Comparison of ENCODE assay signal across 8 cellular contexts in the genomic region with DNA sequence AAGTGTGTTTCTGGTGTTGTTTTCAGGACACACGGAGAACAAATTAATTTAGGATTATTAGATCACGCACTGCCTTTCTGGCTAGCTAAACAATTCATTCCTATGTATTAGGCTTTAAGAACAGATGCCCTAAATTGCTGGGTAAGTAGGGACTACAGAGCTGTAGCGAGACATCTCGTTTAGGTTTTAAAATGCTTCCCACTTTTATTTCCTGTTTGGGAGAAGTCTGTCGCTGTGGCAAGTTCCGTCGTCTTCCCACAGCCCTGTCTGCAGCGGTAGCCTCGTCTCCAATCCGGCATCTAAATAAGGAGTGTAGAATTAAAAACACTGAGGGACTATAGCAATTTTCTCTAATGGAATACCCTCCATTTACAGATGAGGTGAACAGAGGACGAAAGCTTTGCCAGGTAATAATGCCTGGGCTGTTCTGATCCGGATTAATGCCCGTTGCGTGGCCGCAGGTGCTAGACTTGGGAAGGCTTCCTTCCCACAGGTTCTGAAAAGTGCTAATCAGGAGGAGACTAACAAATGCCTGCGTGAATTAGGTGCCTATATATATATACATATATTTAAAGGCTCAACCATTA. TPM values are rescaled to one million over a fixed set of nuclear protein-coding genes. Genes with fewer than 3 reads are reported as not detected.
DNase-seq lines count a peak whose midpoint lies in the region; ATAC-seq and TF ChIP-seq lines count a peak whose summit lies in the region.

No MANE protein-coding gene starts in this region.

- no peaks in the 10 kb centered on the region for H3K9me2 ChIP-seq in neural cell (ENCODE audit: insufficient read depth, low read length)

- no peak overlapping the region for H2AFZ ChIP-seq in neural cell (ENCODE audit: low read depth, low read length)

- H3K9me3 ChIP-seq in CD4-positive, CD25-positive, alpha-beta regulatory T cell (ENCODE audit: control insufficient read depth in 2 of 2, low read length in 2 of 2), result peaks cover 3 to 15% of the 10 kb centered on the region in 2 experiments
- H3K9me3 ChIP-seq in neural cell (ENCODE audit: low read length), result peaks cover 8% of the 10 kb centered on the region

- H3K4me2 ChIP-seq in neural cell (ENCODE audit: low read length), result peak overlapping the region; percentile 78

- TF ChIP-seq RAD21 in neural cell (conservative IDR thresholded peaks at IDR 0.05), result no peak

- intact Hi-C loops in sciatic nerve (cut with DNase I), result no loop called here

- H3K4me3 Mint-ChIP-seq in CD4-positive, CD25-positive, alpha-beta regulatory T cell, result peak overlapping the region; percentile 68 to 91 (median 76)

- peaks cover 49% of the 10 kb centered on the region for H3K27me3 ChIP-seq in CD4-positive, CD25-positive, alpha-beta regulatory T cell (ENCODE audit: control insufficient read depth, insufficient read depth, low read length)
- H3K27me3 ChIP-seq in neural cell (ENCODE audit: insufficient read depth, low read depth, low read length), result peaks cover 5% of the 10 kb centered on the region

- H3F3A ChIP-seq in neural cell (ENCODE audit: insufficient read depth, low read length, poor library complexity, severe bottlenecking), result peaks cover 9% of the 10 kb centered on the region

- H3K4me1 ChIP-seq in CD4-positive, CD25-positive, alpha-beta regulatory T cell (ENCODE audit: control insufficient read depth, insufficient read depth, low read length, poor library complexity, severe bottlenecking), result peaks cover 20% of the 10 kb centered on the region

- H3K9ac ChIP-seq in neural cell (ENCODE audit: low read length), result peak overlapping the region; percentile 89

- peaks cover 4 to 19% (median 8%) of the 10 kb centered on the region in 4 donors for H3K4me1 Mint-ChIP-seq in CD4-positive, CD25-positive, alpha-beta regulatory T cell

- TF ChIP-seq CTCF in neural cell (IDR thresholded peaks at IDR 0.05; ENCODE audit: poor library complexity, severe bottlenecking), result no peak

- H3K9me3 Mint-ChIP-seq in CD4-positive, CD25-positive, alpha-beta regulatory T cell, result peaks cover 0 to 16% (median 7%) of the 10 kb centered on the region in 7 donors

- DNase-seq in CD4-positive, CD25-positive, alpha-beta regulatory T cell, result no peak
- DNase-seq in Kasumi-1 (lab: John Stamatoyannopoulos, UW) (peak; percentile 31 to 36), caudate nucleus (lab: John Stamatoyannopoulos, UW) (no peak), GOT3 (lab: John Stamatoyannopoulos, UW) (no peak), sciatic nerve (ENCODE audit: low spot score) (no peak), epidermal melanocyte (ENCODE audit: insufficient read length, low spot score) (no peak), LoVo (ENCODE audit: low spot score) (no peak)

- peaks cover 72% of the 10 kb centered on the region for H3K27me3 Mint-ChIP-seq in CD4-positive, CD25-positive, alpha-beta regulatory T cell

- ATAC-seq in CD4-positive, CD25-positive, alpha-beta regulatory T cell (ENCODE audit: low read depth in 2 of 2), result no peak
- ATAC-seq in sciatic nerve, result no peak

- H4K20me1 ChIP-seq in neural cell (ENCODE audit: insufficient read depth), result no peaks in the 10 kb centered on the region

- no peaks in the 10 kb centered on the region for H3K36me3 ChIP-seq in CD4-positive, CD25-positive, alpha-beta regulatory T cell (ENCODE audit: control insufficient read depth, insufficient read depth, low read length)
- no peaks in the 10 kb centered on the region for H3K36me3 ChIP-seq in neural cell (ENCODE audit: insufficient read depth, low read length)

- H3K27ac ChIP-seq in CD4-positive, CD25-positive, alpha-beta regulatory T cell (ENCODE audit: insufficient read depth, low read length, poor library complexity, severe bottlenecking), result no peak overlapping the region
- H3K27ac ChIP-seq in caudate nucleus (ENCODE audit: low read depth, low read length) (peak overlapping the region; percentile 62), neural cell (ENCODE audit: low read length) (no peak overlapping the region)

- H3K36me3 Mint-ChIP-seq in CD4-positive, CD25-positive, alpha-beta regulatory T cell, result no peaks in the 10 kb centered on the region

- no peak for TF ChIP-seq EP300 in neural cell (conservative IDR thresholded peaks at IDR 0.05; ENCODE audit: poor library complexity, severe bottlenecking)

- H3K4me3 ChIP-seq in CD4-positive, CD25-positive, alpha-beta regulatory T cell (ENCODE audit: low read depth, low read length), result peak overlapping the region; percentile 6
- H3K4me3 ChIP-seq in neural cell (ENCODE audit: low read length), result peak overlapping the region; percentile 85

- no peak overlapping the region for H3K27ac Mint-ChIP-seq in CD4-positive, CD25-positive, alpha-beta regulatory T cell

- H3K79me2 ChIP-seq in neural cell (replicated peaks; ENCODE audit: insufficient read depth, low read length), result peaks cover 38% of the 10 kb centered on the region

TF ChIP-seq in neural cell, 6 proteins besides CTCF, POLR2A, EP300 and RAD21:
- no peak for TF ChIP-seq POLR2AphosphoS5 (IDR thresholded peaks at IDR 0.05)
- TF ChIP-seq EZH2 (IDR thresholded peaks at IDR 0.05; ENCODE audit: borderline replicate concordance, insufficient read depth, low read length, poor library complexity, severe bottlenecking), result no peak
- TF ChIP-seq, protein P1, sequence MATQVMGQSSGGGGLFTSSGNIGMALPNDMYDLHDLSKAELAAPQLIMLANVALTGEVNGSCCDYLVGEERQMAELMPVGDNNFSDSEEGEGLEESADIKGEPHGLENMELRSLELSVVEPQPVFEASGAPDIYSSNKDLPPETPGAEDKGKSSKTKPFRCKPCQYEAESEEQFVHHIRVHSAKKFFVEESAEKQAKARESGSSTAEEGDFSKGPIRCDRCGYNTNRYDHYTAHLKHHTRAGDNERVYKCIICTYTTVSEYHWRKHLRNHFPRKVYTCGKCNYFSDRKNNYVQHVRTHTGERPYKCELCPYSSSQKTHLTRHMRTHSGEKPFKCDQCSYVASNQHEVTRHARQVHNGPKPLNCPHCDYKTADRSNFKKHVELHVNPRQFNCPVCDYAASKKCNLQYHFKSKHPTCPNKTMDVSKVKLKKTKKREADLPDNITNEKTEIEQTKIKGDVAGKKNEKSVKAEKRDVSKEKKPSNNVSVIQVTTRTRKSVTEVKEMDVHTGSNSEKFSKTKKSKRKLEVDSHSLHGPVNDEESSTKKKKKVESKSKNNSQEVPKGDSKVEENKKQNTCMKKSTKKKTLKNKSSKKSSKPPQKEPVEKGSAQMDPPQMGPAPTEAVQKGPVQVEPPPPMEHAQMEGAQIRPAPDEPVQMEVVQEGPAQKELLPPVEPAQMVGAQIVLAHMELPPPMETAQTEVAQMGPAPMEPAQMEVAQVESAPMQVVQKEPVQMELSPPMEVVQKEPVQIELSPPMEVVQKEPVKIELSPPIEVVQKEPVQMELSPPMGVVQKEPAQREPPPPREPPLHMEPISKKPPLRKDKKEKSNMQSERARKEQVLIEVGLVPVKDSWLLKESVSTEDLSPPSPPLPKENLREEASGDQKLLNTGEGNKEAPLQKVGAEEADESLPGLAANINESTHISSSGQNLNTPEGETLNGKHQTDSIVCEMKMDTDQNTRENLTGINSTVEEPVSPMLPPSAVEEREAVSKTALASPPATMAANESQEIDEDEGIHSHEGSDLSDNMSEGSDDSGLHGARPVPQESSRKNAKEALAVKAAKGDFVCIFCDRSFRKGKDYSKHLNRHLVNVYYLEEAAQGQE (IDR thresholded peaks at IDR 0.05; ENCODE audit: borderline replicate concordance), result no peak
- no peak for TF ChIP-seq TAF1 (IDR thresholded peaks at IDR 0.05; ENCODE audit: low read depth)
- no peak for TF ChIP-seq MXI1 (conservative IDR thresholded peaks at IDR 0.05; ENCODE audit: poor library complexity, severe bottlenecking)
- no peak for TF ChIP-seq SMC3 (conservative IDR thresholded peaks at IDR 0.05; ENCODE audit: poor library complexity)

RNA-seq across cellular contexts. Expression of gene TRIM36, which starts 1.3 kb away (rescaled TPM):
- total RNA-seq in CD4-positive, CD25-positive, alpha-beta regulatory T cell, result not detected
- polyA plus RNA-seq in CD4-positive, CD25-positive, alpha-beta regulatory T cell, result not detected
- 105 and 122 TPM in 2 replicates for polyA plus RNA-seq in neural cell
- 149 and 153 TPM in 2 replicates for polyA minus RNA-seq in neural cell
- 3.7 TPM for total RNA-seq in sciatic nerve

Comparison
In these comparisons a context has a peak if more than half of its experiments do, and no peak if none do; other contexts are left out.
1. DNase-seq: peak in Kasumi-1 (2 of 2); none in CD4-positive, CD25-positive, alpha-beta regulatory T cell (0 of 3), caudate nucleus (0 of 61), GOT3 (single experiment), sciatic nerve (single experiment), epidermal melanocyte (single experiment) and LoVo (single experiment).